Comparison of ENCODE assay signal across 17 cellular contexts in genomic region chrY:8622156-8622555, GRCh38.
"Had no signal": no experiment of that assay in that cellular context is flagged by ENCODE, and none has a peak within 500 bp of the region (broad histone marks: within the 10 kb centered on the region; RNA-seq: fewer than 3 reads in every experiment).

No MANE protein-coding gene starts in this region.

- H3K36me3 Mint-ChIP-seq: activated naive CD8-positive, alpha-beta T cell treated with anti-CD3 and anti-CD28 coated beads for 36 hours; mesothelial cell of epicardium had no signal

- H3K9me3 ChIP-seq: body of pancreas, heart right ventricle, lower lobe of right lung, right lobe of liver, stomach had no signal

- H3K27ac Mint-ChIP-seq: activated naive CD8-positive, alpha-beta T cell treated with anti-CD3 and anti-CD28 coated beads for 36 hours; activated T-helper 1 cell treated with anti-CD3 and anti-CD28 coated beads, Interleukin-12 subunit alpha, Interleukin-12 subunit beta, Interleukin-2, Interleukin-4 antibody, amounts not matched to agents 30 ng/mL and 10 ng/mL and 1 ng/mL, durations not matched to agents 14 hours and 24 hours and 36 hours; mesothelial cell of epicardium; progenitor cell of endocrine pancreas had no signal

- DNase-seq: activated CD4-positive, alpha-beta T cell treated with anti-CD3 and anti-CD28 coated beads, Interleukin-2, amount 50 U/mL, for 1 hour; activated CD8-positive, alpha-beta memory T cell treated with anti-CD3 and anti-CD28 coated beads for 24 hours; activated naive CD8-positive, alpha-beta T cell treated with anti-CD3 and anti-CD28 coated beads for 36 hours; central memory CD4-positive, alpha-beta T cell; cortex of kidney; effector CD4-positive, alpha-beta T cell; heart right ventricle; left colon; lower lobe of right lung; right lobe of liver; stimulated activated CD4-positive, alpha-beta T cell treated with anti-CD3 and anti-CD28 coated beads, Interleukin-2, amount 100 ng/mL, for 24 hours; stomach; T-helper 9 cell had no signal

- H3K27ac ChIP-seq: body of pancreas, heart right ventricle, lower lobe of right lung, right lobe of liver, stomach had no signal

- H3K4me1 ChIP-seq: body of pancreas, heart right ventricle, lower lobe of right lung, right lobe of liver, stomach had no signal

- H3K9me3 Mint-ChIP-seq: activated naive CD8-positive, alpha-beta T cell treated with anti-CD3 and anti-CD28 coated beads for 36 hours; activated T-helper 1 cell treated with anti-CD3 and anti-CD28 coated beads, Interleukin-12 subunit alpha, Interleukin-12 subunit beta, Interleukin-2, Interleukin-4 antibody, amounts not matched to agents 30 ng/mL and 10 ng/mL and 1 ng/mL, durations not matched to agents 14 hours and 24 hours and 36 hours; mesothelial cell of epicardium had no signal

- H3K4me3 ChIP-seq: body of pancreas, heart right ventricle, lower lobe of right lung, right lobe of liver, stomach had no signal

- H3K4me1 Mint-ChIP-seq: activated naive CD8-positive, alpha-beta T cell treated with anti-CD3 and anti-CD28 coated beads for 36 hours; mesothelial cell of epicardium had no signal

- H3K4me3 Mint-ChIP-seq: activated naive CD8-positive, alpha-beta T cell treated with anti-CD3 and anti-CD28 coated beads for 36 hours; activated T-helper 1 cell treated with anti-CD3 and anti-CD28 coated beads, Interleukin-12 subunit alpha, Interleukin-12 subunit beta, Interleukin-2, Interleukin-4 antibody, amounts not matched to agents 30 ng/mL and 10 ng/mL and 1 ng/mL, durations not matched to agents 14 hours and 24 hours and 36 hours; mesothelial cell of epicardium had no signal

- H3K27me3 ChIP-seq: body of pancreas, heart right ventricle, right lobe of liver, stomach had no signal

- H3K36me3 ChIP-seq: heart right ventricle, lower lobe of right lung, right lobe of liver, stomach had no signal

- H3K27me3 Mint-ChIP-seq: activated naive CD8-positive, alpha-beta T cell treated with anti-CD3 and anti-CD28 coated beads for 36 hours; progenitor cell of endocrine pancreas had no signal
